10 cellular contexts compared by ENCODE assay signal in genomic region chr5:36398137-36398536, GRCh38.
DNase-seq lines count a peak whose midpoint lies in the region; ATAC-seq and TF ChIP-seq lines count a peak whose summit lies in the region.
"Had no signal": no experiment of that assay in that cellular context is flagged by ENCODE, and none has a peak within 500 bp of the region (broad histone marks: within the 10 kb centered on the region; RNA-seq: fewer than 3 reads in every experiment).

No MANE protein-coding gene starts in this region.

- H2BK15ac ChIP-seq in IMR-90 (ENCODE audit: low read depth, low read length), result no peak overlapping the region

- H4K20me1 ChIP-seq in IMR-90 (ENCODE audit: insufficient read depth, low read length), result no peaks in the 10 kb centered on the region

- H3K4me2 ChIP-seq in IMR-90 (ENCODE audit: low read depth, low read length), result no peak overlapping the region

- dilution Hi-C loops in IMR-90 (cut with HindIII; ENCODE audit: low sequenced_read_pairs, unreplicated experiment), result no loop called here

- no peaks in the 10 kb centered on the region for H3K9me1 ChIP-seq in IMR-90 (ENCODE audit: insufficient read depth, low read length)

- H3K9ac ChIP-seq in IMR-90 (ENCODE audit: low read depth, low read length), result no peak overlapping the region

- TF ChIP-seq RAD21 in IMR-90 (IDR thresholded peaks at IDR 0.05; ENCODE audit: low read length), result no peak

- no peak overlapping the region for H3K4ac ChIP-seq in IMR-90 (ENCODE audit: low read depth, low read length)

- DNase-seq in AG09319 (ENCODE audit: extremely low read depth, low read depth) (peak; percentile 23), IMR-90 (peak; percentile 17), WERI-Rb-1 (no peak), kidney glomerular epithelial cell (lab: John Stamatoyannopoulos, UW) (peak; percentile 16), ecto neural progenitor cell (ENCODE audit: low spot score) (no peak), HUDEP-2 (lab: John Stamatoyannopoulos, UW; ENCODE audit: unreplicated experiment in 76 of 76) (no peak), NCI-H2029 treated with DMSO at 0.1 percent for 48 hours (lab: John Stamatoyannopoulos, UW) (no peak), iPS-NIHi7 (ENCODE audit: extremely low spot score) (no peak)
- DNase-seq: aorta, Karpas-422 had no signal

- no peak overlapping the region for H3K18ac ChIP-seq in IMR-90 (ENCODE audit: low read depth, low read length)

- H4K8ac ChIP-seq in IMR-90 (ENCODE audit: low read depth in 2 of 2, low read length in 2 of 2), result no peak overlapping the region

- H3K27me3 ChIP-seq in IMR-90 (ENCODE audit: control insufficient read depth, insufficient read depth, low read length) (peaks cover 4% of the 10 kb centered on the region), WERI-Rb-1 (ENCODE audit: insufficient read depth, low read depth, severe bottlenecking) (no peaks in the 10 kb centered on the region)

- no peak overlapping the region for H2BK5ac ChIP-seq in IMR-90 (ENCODE audit: low read depth, low read length, poor library complexity, severe bottlenecking)

- H3K56ac ChIP-seq in IMR-90 (ENCODE audit: extremely low read depth, insufficient read depth, low read length), result no peak overlapping the region

- in situ Hi-C loops in IMR-90 (cut with MboI; ENCODE audit: low sequenced_read_pairs), result no loop called here

- H2BK120ac ChIP-seq in IMR-90 (ENCODE audit: low read depth, low read length), result no peak overlapping the region

- no peaks in the 10 kb centered on the region for H3K9me3 ChIP-seq in IMR-90 (ENCODE audit: control insufficient read depth, insufficient read depth, low read length)
- no peaks in the 10 kb centered on the region for H3K9me3 ChIP-seq in WERI-Rb-1 (ENCODE audit: severe bottlenecking)

- H2AK5ac ChIP-seq in IMR-90 (ENCODE audit: low read depth, low read length), result no peak overlapping the region

- H3K14ac ChIP-seq in IMR-90 (replicated peaks; ENCODE audit: low read depth, low read length), result no peak overlapping the region

- H2BK20ac ChIP-seq in IMR-90 (ENCODE audit: low read depth, low read length), result no peak overlapping the region

- CTCF ChIA-PET in IMR-90 (lab: Yijun Ruan, JAX), result no interaction called here

- ATAC-seq in IMR-90 (ENCODE audit: low read depth), result peak; percentile 40; the same call in 1 of the 2 replicates

- intact Hi-C loops in IMR-90 (cut with micrococcal nuclease), result loop anchor here (2.0 to 10.0 kb wide), 3 partner anchors 131 to 319 kb away; no protein-coding TSS in a partner anchor

- no peak overlapping the region for H2AK9ac ChIP-seq in IMR-90 (replicated peaks; ENCODE audit: low read depth, low read length, poor library complexity)

- H3K23ac ChIP-seq in IMR-90 (ENCODE audit: low read depth, low read length), result no peak overlapping the region

- no peak overlapping the region for H4K91ac ChIP-seq in IMR-90 (ENCODE audit: insufficient read depth, low read depth, low read length)

- POLR2A ChIA-PET in IMR-90 (lab: Charles Lee; ENCODE audit: unreplicated experiment), result no interaction called here

- no peak overlapping the region for H4K5ac ChIP-seq in IMR-90 (ENCODE audit: low read depth, low read length)

- H2AFZ ChIP-seq in IMR-90 (replicated peaks; ENCODE audit: low read length, poor library complexity), result no peak overlapping the region

- no peak for TF ChIP-seq POLR2A in IMR-90 (IDR thresholded peaks at IDR 0.05; ENCODE audit: low read depth, low read length)

- no peaks in the 10 kb centered on the region for H3K4me1 ChIP-seq in IMR-90 (ENCODE audit: control insufficient read depth, insufficient read depth, low read length)

- no peaks in the 10 kb centered on the region for H3K36me3 ChIP-seq in IMR-90 (ENCODE audit: control insufficient read depth, insufficient read depth, low read length)
- H3K36me3 ChIP-seq in WERI-Rb-1, result no peaks in the 10 kb centered on the region

- H3K27ac ChIP-seq in IMR-90 (ENCODE audit: insufficient read depth, low read length) (no peak overlapping the region), WERI-Rb-1 (no peak overlapping the region)

- no peaks in the 10 kb centered on the region for H3K79me1 ChIP-seq in IMR-90 (ENCODE audit: low read depth in 1 of 2, low read length in 2 of 2)

- no TSS peak for BruUV-seq in IMR-90 (replicated peaks; lab: Mats Ljungman, UMichigan)

- TF ChIP-seq CTCF in AG09319 (IDR thresholded peaks at IDR 0.05; ENCODE audit: low read depth, low read length) (peak; percentile 45), IMR-90 (conservative IDR thresholded peaks at IDR 0.05; ENCODE audit: low read depth, low read length) (0 out of 2 replicates have a peak, but pooled peaks have one; percentile 17), WERI-Rb-1 (IDR thresholded peaks at IDR 0.05; ENCODE audit: low read depth, low read length) (peak; percentile 40; the same call in 1 of the 2 replicates)

- H3K4me3 ChIP-seq in IMR-90 (ENCODE audit: insufficient read depth, low read depth, low read length) (no peak overlapping the region), WERI-Rb-1 (ENCODE audit: low read depth, low read length) (no peak overlapping the region)

TF ChIP-seq in IMR-90, 13 proteins besides CTCF, POLR2A, EP300 and RAD21:
- TF ChIP-seq FOS (IDR thresholded peaks at IDR 0.05; ENCODE audit: low read depth, low read length) (no peak), BHLHE40 (IDR thresholded peaks at IDR 0.05; ENCODE audit: low read depth, low read length) (no peak)

Comparison
In these comparisons a context has a peak if more than half of its experiments do, and no peak if none do; other contexts are left out.
1. DNase-seq: peak in AG09319 (single experiment), IMR-90 (single experiment) and kidney glomerular epithelial cell (single experiment); none in WERI-Rb-1 (single experiment), ecto neural progenitor cell (single experiment), HUDEP-2 (0 of 76), NCI-H2029 treated with DMSO at 0.1 percent for 48 hours (single experiment) and iPS-NIHi7 (single experiment).
2. Peak in every context shown above with its lines, with median percentiles within 50 percentile points of each other: CTCF ChIP-seq.